25 cellular contexts compared by ENCODE assay signal in the genomic region with DNA sequence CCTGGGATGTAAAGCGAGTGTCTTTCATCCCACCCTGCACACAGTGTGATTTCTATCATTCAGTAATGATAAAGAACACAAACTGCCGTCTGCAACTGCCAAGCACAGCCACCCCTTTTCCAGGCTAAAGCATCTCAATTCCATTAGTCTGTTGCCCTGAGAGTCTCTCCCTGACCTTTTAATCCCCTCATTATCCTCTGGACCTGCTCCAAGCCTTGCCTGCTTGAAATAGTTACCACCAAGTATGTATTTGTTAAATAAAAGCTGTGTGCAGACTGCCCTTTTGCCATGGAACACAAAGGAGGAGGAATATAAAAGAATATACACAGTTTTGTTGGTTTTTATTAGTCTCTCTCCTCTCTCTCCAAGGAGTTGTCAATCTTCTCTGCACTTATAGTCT. TPM values are rescaled to one million over a fixed set of nuclear protein-coding genes. Genes with fewer than 3 reads are reported as not detected.
DNase-seq lines count a peak whose midpoint lies in the region; ATAC-seq and TF ChIP-seq lines count a peak whose summit lies in the region.
"Had no signal": no experiment of that assay in that cellular context is flagged by ENCODE, and none has a peak within 500 bp of the region (broad histone marks: within the 10 kb centered on the region; RNA-seq: fewer than 3 reads in every experiment).

No MANE protein-coding gene starts in this region.

- H3K9ac ChIP-seq in SK-N-SH, result no peak overlapping the region

- H3K4me1 ChIP-seq in SK-N-SH (ENCODE audit: control insufficient read depth in 1 of 2, insufficient read depth in 2 of 2, low read depth in 1 of 2, low read length in 1 of 2) (no peaks in the 10 kb centered on the region; a peak in 1 of 4 replicates), left lung (peaks cover 5 to 16% of the 10 kb centered on the region in 2 donors), psoas muscle (no peaks in the 10 kb centered on the region)
- H3K4me1 ChIP-seq: SJSA1 had no signal

- TF ChIP-seq EP300 in SK-N-SH (IDR thresholded peaks at IDR 0.05; ENCODE audit: borderline replicate concordance in 1 of 2, low read depth in 1 of 2, low read length in 1 of 2), result no peak

- no peaks in the 10 kb centered on the region for H3K9me3 Mint-ChIP-seq in activated T-helper 2 cell treated with anti-CD3 and anti-CD28 coated beads, Interferon-gamma antibody, Interleukin-2, Interleukin-4, amounts not matched to agents 10 μg/mL and 5 μg/mL and 100 μg/mL, durations not matched to agents 14 hours and 24 hours and 36 hours
- H3K9me3 Mint-ChIP-seq in naive thymus-derived CD8-positive, alpha-beta T cell, result no peaks in the 10 kb centered on the region

- TF ChIP-seq RAD21 in SK-N-SH (IDR thresholded peaks at IDR 0.05; ENCODE audit: low read length), result no peak

- H3K4me1 Mint-ChIP-seq in activated T-helper 2 cell treated with anti-CD3 and anti-CD28 coated beads, Interferon-gamma antibody, Interleukin-2, Interleukin-4, amounts not matched to agents 10 μg/mL and 5 μg/mL and 100 μg/mL, durations not matched to agents 14 hours and 24 hours and 36 hours (ENCODE audit: low read depth), result peaks cover 83% of the 10 kb centered on the region
- H3K4me1 Mint-ChIP-seq in naive thymus-derived CD8-positive, alpha-beta T cell, result peaks cover 54 to 95% (median 94%) of the 10 kb centered on the region in 4 donors

- no peaks in the 10 kb centered on the region for H3K27me3 ChIP-seq in SK-N-SH (ENCODE audit: insufficient read depth)
- H3K27me3 ChIP-seq in left lung, result peaks cover 8 to 81% of the 10 kb centered on the region in 2 donors
- peaks cover 0 to 29% (median 0%) of the 10 kb centered on the region in 3 donors for H3K27me3 ChIP-seq in psoas muscle (ENCODE audit: insufficient read depth in 3 of 3, low read length in 2 of 3)
- H3K27me3 ChIP-seq: adrenal gland, cardiac muscle cell, SJSA1 had no signal

- DNase-seq in SK-N-SH (peak; percentile 21), COLO829 (ENCODE audit: low spot score) (peak; percentile 23), left lung (no peak), GM10248 (ENCODE audit: extremely low spot score) (no peak), psoas muscle (no peak)
- DNase-seq in activated T-helper 2 cell treated with anti-CD3 and anti-CD28 coated beads, Interferon-gamma antibody, Interleukin-2, Interleukin-4, amounts not matched to agents 10 μg/mL and 5 μg/mL and 100 μg/mL, durations not matched to agents 14 hours and 24 hours and 36 hours (ENCODE audit: low spot score), result no peak
- DNase-seq in naive thymus-derived CD8-positive, alpha-beta T cell, result no peak
- DNase-seq: 8988T, adrenal gland, C1 segment of cervical spinal cord, esophagus squamous epithelium, glutamatergic neuron, MV-4-11, NCI-H2029 treated with DMSO at 0.1 percent for 48 hours, PC-3, trophoblast cell had no signal

- intact Hi-C loops in activated T-helper 2 cell treated with anti-CD3 and anti-CD28 coated beads, Interferon-gamma antibody, Interleukin-2, Interleukin-4, amounts not matched to agents 10 μg/mL and 5 μg/mL and 100 μg/mL, durations not matched to agents 14 hours and 24 hours and 36 hours (cut with micrococcal nuclease), result no loop called here
- intact Hi-C loops in left lung (cut with DNase I) (no loop called here), psoas muscle (cut with DNase I) (no loop called here)

- H3K27ac ChIP-seq in SK-N-SH (ENCODE audit: low read depth in 2 of 2, low read length in 1 of 2) (no peak overlapping the region), left lung (no peak overlapping the region), psoas muscle (no peak overlapping the region)
- H3K27ac ChIP-seq: adrenal gland, cardiac muscle cell, HL-60, SJSA1 had no signal

- peaks cover 37% of the 10 kb centered on the region for H3K36me3 Mint-ChIP-seq in activated T-helper 2 cell treated with anti-CD3 and anti-CD28 coated beads, Interferon-gamma antibody, Interleukin-2, Interleukin-4, amounts not matched to agents 10 μg/mL and 5 μg/mL and 100 μg/mL, durations not matched to agents 14 hours and 24 hours and 36 hours (ENCODE audit: low read depth)
- H3K36me3 Mint-ChIP-seq in naive thymus-derived CD8-positive, alpha-beta T cell, result peaks cover 4 to 72% (median 4%) of the 10 kb centered on the region in 3 donors

- WGBS in SK-N-SH (ENCODE audit: low lambda C conversion rate), result 80% methylated on average over 1 of the region's 2 CpGs
- 59 to 71% (median 66%) methylated on average over 2 of the region's 2 CpGs for WGBS in psoas muscle, 3 donors

- no peak overlapping the region for H3K4me2 ChIP-seq in SK-N-SH

- no peak overlapping the region for H2AFZ ChIP-seq in SK-N-SH (ENCODE audit: low read depth)

- no peaks in the 10 kb centered on the region for H3K79me2 ChIP-seq in SK-N-SH (ENCODE audit: insufficient read depth)

- H3K4me3 ChIP-seq in SK-N-SH (ENCODE audit: low read depth in 2 of 2, low read length in 1 of 2), result no peak overlapping the region
- H3K4me3 ChIP-seq in left lung, result no peak overlapping the region
- H3K4me3 ChIP-seq in psoas muscle, result no peak overlapping the region
- H3K4me3 ChIP-seq: adrenal gland, cardiac muscle cell, esophagus squamous epithelium, lung, SJSA1 had no signal

- H3K9me3 ChIP-seq in SK-N-SH, result no peaks in the 10 kb centered on the region
- no peaks in the 10 kb centered on the region for H3K9me3 ChIP-seq in left lung
- no peaks in the 10 kb centered on the region for H3K9me3 ChIP-seq in psoas muscle
- H3K9me3 ChIP-seq: adrenal gland, esophagus squamous epithelium, SJSA1 had no signal

- no peak for ATAC-seq in SK-N-SH treated with all-trans-retinoic acid at 6 μM for 48 hours
- ATAC-seq in naive thymus-derived CD8-positive, alpha-beta T cell, result no peak
- no peak for ATAC-seq in left lung
- ATAC-seq in psoas muscle, result no peak
- ATAC-seq: PC-3 had no signal

- POLR2A ChIA-PET in SK-N-SH (lab: Yijun Ruan, JAX), result no interaction called here
- POLR2A ChIA-PET in naive thymus-derived CD8-positive, alpha-beta T cell (lab: Charles Lee), result interaction anchor here (0.7 to 16.5 kb wide), 6 partner anchors 8 to 394 kb away, joined by 3 to 408 read pairs (median 62); no protein-coding TSS in a partner anchor
- POLR2A ChIA-PET in GM10248 (lab: Yijun Ruan, JAX), result no interaction called here

- no peaks in the 10 kb centered on the region for H3F3A ChIP-seq in SK-N-SH (replicated peaks; ENCODE audit: insufficient read depth)

- no peak for TF ChIP-seq CTCF in SK-N-SH (IDR thresholded peaks at IDR 0.05)
- no peak for TF ChIP-seq CTCF in left lung (IDR thresholded peaks at IDR 0.05)
- TF ChIP-seq CTCF in GM10248 (IDR thresholded peaks at IDR 0.05; ENCODE audit: control extremely low read depth, extremely low read depth, low read depth, missing control alignments), result no peak
- TF ChIP-seq CTCF in psoas muscle (IDR thresholded peaks at IDR 0.05), result no peak

- H3K27me3 Mint-ChIP-seq in activated T-helper 2 cell treated with anti-CD3 and anti-CD28 coated beads, Interferon-gamma antibody, Interleukin-2, Interleukin-4, amounts not matched to agents 10 μg/mL and 5 μg/mL and 100 μg/mL, durations not matched to agents 14 hours and 24 hours and 36 hours (ENCODE audit: low read depth), result no peaks in the 10 kb centered on the region
- H3K27me3 Mint-ChIP-seq in naive thymus-derived CD8-positive, alpha-beta T cell, result no peaks in the 10 kb centered on the region

- H3K36me3 ChIP-seq in SK-N-SH (replicated peaks in 1 of 2; ENCODE audit: control insufficient read depth in 1 of 2, insufficient read depth in 2 of 2, low read length in 1 of 2) (no peaks in the 10 kb centered on the region), left lung (no peaks in the 10 kb centered on the region), psoas muscle (ENCODE audit: insufficient read depth in 1 of 2, low read depth in 1 of 2) (no peaks in the 10 kb centered on the region)
- H3K36me3 ChIP-seq: adrenal gland, cardiac muscle cell, esophagus squamous epithelium, SJSA1 had no signal

- peak overlapping the region; percentile 4 for H3K4me3 Mint-ChIP-seq in activated T-helper 2 cell treated with anti-CD3 and anti-CD28 coated beads, Interferon-gamma antibody, Interleukin-2, Interleukin-4, amounts not matched to agents 10 μg/mL and 5 μg/mL and 100 μg/mL, durations not matched to agents 14 hours and 24 hours and 36 hours (ENCODE audit: low read depth)
- peak overlapping the region; percentile 79 to 99 (median 94) for H3K4me3 Mint-ChIP-seq in naive thymus-derived CD8-positive, alpha-beta T cell
- H3K4me3 Mint-ChIP-seq: IgD-negative memory B cell had no signal

- H3K27ac Mint-ChIP-seq in activated T-helper 2 cell treated with anti-CD3 and anti-CD28 coated beads, Interferon-gamma antibody, Interleukin-2, Interleukin-4, amounts not matched to agents 10 μg/mL and 5 μg/mL and 100 μg/mL, durations not matched to agents 14 hours and 24 hours and 36 hours, result peak overlapping the region; percentile 72
- H3K27ac Mint-ChIP-seq in naive thymus-derived CD8-positive, alpha-beta T cell, result peak overlapping the region in 8 of 10 donors; percentile 94 to 99 (median 96)
- H3K27ac Mint-ChIP-seq: IgD-negative memory B cell had no signal

- CTCF ChIA-PET in SK-N-SH (lab: Yijun Ruan, JAX), result no interaction called here
- CTCF ChIA-PET in GM10248 (lab: Yijun Ruan, JAX), result interaction anchor here (1.5 kb wide), 2 partner anchors 15 to 19 kb away, joined by 3 to 6 read pairs; no protein-coding TSS in a partner anchor

- H4K20me1 ChIP-seq in SK-N-SH (ENCODE audit: insufficient read depth), result no peaks in the 10 kb centered on the region

- H3K9me2 ChIP-seq in SK-N-SH, result no peaks in the 10 kb centered on the region

RNA-seq across cellular contexts. Expression of gene GRAP2, which starts 13.0 kb away (rescaled TPM):
- 0.13 and 0.15 TPM in 2 replicates for polyA plus RNA-seq in SK-N-SH (2012; rRNA removed)
- polyA plus RNA-seq in SK-N-SH (2012; cell fraction: cytosol; rRNA removed), result 0.04 and 0.18 TPM in 2 replicates
- polyA plus RNA-seq in SK-N-SH (2012; cell fraction: nucleus; rRNA removed), result 0.10 and 0.14 TPM in 2 replicates
- 44.1 and 46.5 TPM in 2 replicates for total RNA-seq in activated T-helper 2 cell treated with anti-CD3 and anti-CD28 coated beads, Interferon-gamma antibody, Interleukin-2, Interleukin-4, amounts not matched to agents 10 μg/mL and 5 μg/mL and 100 μg/mL, durations not matched to agents 14 hours and 24 hours and 36 hours
- 100 to 1,000 TPM; 202 TPM for total RNA-seq in naive thymus-derived CD8-positive, alpha-beta T cell
- 100 to 1,000 TPM in 2 of 3 donors, 10 to 100 TPM in 1; 88.3 to 176 (median 133) TPM for polyA plus RNA-seq in naive thymus-derived CD8-positive, alpha-beta T cell
- 1 to 10 TPM; 2.3 to 3.4 TPM for total RNA-seq in left lung
- total RNA-seq in psoas muscle, result under 1 TPM; 0.18 to 0.88 (median 0.49) TPM
- under 1 TPM; 0.24 to 0.33 (median 0.25) TPM for polyA plus RNA-seq in psoas muscle
- total RNA-seq: H4, myocyte, PC-3 had no signal
- polyA plus RNA-seq: cardiac muscle cell had no signal

RNA-seq across cellular contexts. Expression of gene ENTHD1, which starts 20.3 kb away (rescaled TPM):
- polyA plus RNA-seq in SK-N-SH (2012; rRNA removed), result not detected in 2 replicates
- polyA plus RNA-seq in SK-N-SH (2012; cell fraction: cytosol; rRNA removed), result not detected in 2 replicates
- not detected in 2 replicates for polyA plus RNA-seq in SK-N-SH (2012; cell fraction: nucleus; rRNA removed)
- total RNA-seq in activated T-helper 2 cell treated with anti-CD3 and anti-CD28 coated beads, Interferon-gamma antibody, Interleukin-2, Interleukin-4, amounts not matched to agents 10 μg/mL and 5 μg/mL and 100 μg/mL, durations not matched to agents 14 hours and 24 hours and 36 hours, result 0.11 TPM in 2 replicates
- under 1 TPM; 0.26 to 0.36 TPM for total RNA-seq in naive thymus-derived CD8-positive, alpha-beta T cell
- polyA plus RNA-seq in naive thymus-derived CD8-positive, alpha-beta T cell, result under 1 TPM; 0.20 to 0.41 (median 0.38) TPM
- under 1 TPM in 1 of 2 donors, not detected in 1; 0.16 TPM for total RNA-seq in left lung
- total RNA-seq in psoas muscle, result not detected
- polyA plus RNA-seq in psoas muscle, result not detected
- total RNA-seq: cardiac muscle cell, esophagus squamous epithelium, H4, myocyte, PC-3, posterior vena cava, SJSA1 had no signal
- polyA plus RNA-seq: adrenal gland, cardiac muscle cell had no signal

RNA-seq across cellular contexts. Expression of gene TMA7B, which starts 46.3 kb away (rescaled TPM):
- polyA plus RNA-seq in SK-N-SH (2012; rRNA removed), result not detected in 2 replicates
- polyA plus RNA-seq in SK-N-SH (2012; cell fraction: cytosol; rRNA removed), result not detected in 2 replicates
- 0.09 TPM in 1 of 2 replicates, not detected in the other for polyA plus RNA-seq in SK-N-SH (2012; cell fraction: nucleus; rRNA removed)
- total RNA-seq in activated T-helper 2 cell treated with anti-CD3 and anti-CD28 coated beads, Interferon-gamma antibody, Interleukin-2, Interleukin-4, amounts not matched to agents 10 μg/mL and 5 μg/mL and 100 μg/mL, durations not matched to agents 14 hours and 24 hours and 36 hours, result 1.7 and 2.0 TPM in 2 replicates
- total RNA-seq in naive thymus-derived CD8-positive, alpha-beta T cell, result 10 to 100 TPM; 11.8 to 14.2 TPM
- polyA plus RNA-seq in naive thymus-derived CD8-positive, alpha-beta T cell, result 1 to 10 TPM; 1.5 to 3.5 (median 2.8) TPM
- total RNA-seq in left lung, result under 1 TPM; 0.17 to 0.42 TPM
- not detected for total RNA-seq in psoas muscle
- not detected for polyA plus RNA-seq in psoas muscle
- total RNA-seq: adrenal gland, cardiac muscle cell, esophagus squamous epithelium, H4, myocyte, PC-3, SJSA1 had no signal
- polyA plus RNA-seq: cardiac muscle cell had no signal

Comparison
In these comparisons a context has a peak if more than half of its experiments do, and no peak if none do; other contexts are left out.
1. DNase-seq: peak in SK-N-SH (single experiment) and COLO829 (single experiment); none in activated T-helper 2 cell treated with anti-CD3 and anti-CD28 coated beads, Interferon-gamma antibody, Interleukin-2, Interleukin-4, amounts not matched to agents 10 μg/mL and 5 μg/mL and 100 μg/mL, durations not matched to agents 14 hours and 24 hours and 36 hours (single experiment), naive thymus-derived CD8-positive, alpha-beta T cell (0 of 10), left lung (0 of 2), GM10248 (single experiment) and psoas muscle (0 of 2).
2. RNA of gene GRAP2, which starts 13.0 kb away (total RNA-seq): 202 TPM in naive thymus-derived CD8-positive, alpha-beta T cell and 44.1 to 46.5 TPM in activated T-helper 2 cell treated with anti-CD3 and anti-CD28 coated beads, Interferon-gamma antibody, Interleukin-2, Interleukin-4, amounts not matched to agents 10 μg/mL and 5 μg/mL and 100 μg/mL, durations not matched to agents 14 hours and 24 hours and 36 hours; 2.3 to 3.4 TPM in left lung and 0.18 to 0.88 TPM in psoas muscle; every median in the first group is over 10 times any median in the second.